In the genomic region with DNA sequence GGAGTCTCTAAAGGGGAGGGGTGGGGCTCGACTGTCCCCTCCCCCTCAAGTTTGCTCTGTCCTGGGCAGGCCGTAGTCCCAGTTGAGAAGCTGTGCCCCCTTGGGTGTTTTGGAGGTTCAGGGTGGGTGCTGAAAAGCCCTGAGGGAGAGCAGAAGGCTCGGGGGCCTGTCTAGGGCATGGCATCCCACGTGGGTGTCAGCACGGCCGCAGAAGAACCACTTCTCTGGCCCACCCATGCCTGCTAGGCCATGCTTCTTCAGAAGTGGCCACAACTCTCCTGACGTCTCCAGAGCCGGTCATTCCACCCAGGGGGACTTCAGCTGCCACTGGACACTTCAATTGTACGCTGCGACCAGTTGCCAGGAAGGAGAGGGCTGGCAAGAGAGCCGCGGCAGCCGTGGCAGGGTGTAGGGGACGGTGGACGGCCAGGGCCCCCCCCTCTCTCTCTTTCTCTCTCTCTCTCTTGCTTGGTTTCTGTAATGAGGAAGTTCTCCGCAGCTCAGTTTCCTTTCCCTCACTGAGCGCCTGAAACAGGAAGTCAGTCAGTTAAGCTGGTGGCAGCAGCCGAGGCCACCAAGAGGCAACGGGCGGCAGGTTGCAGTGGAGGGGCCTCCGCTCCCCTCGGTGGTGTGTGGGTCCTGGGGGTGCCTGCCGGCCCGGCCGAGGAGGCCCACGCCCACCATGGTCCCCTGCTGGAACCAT, we compare ENCODE assay signal across 8 cellular contexts.
A peak's percentile ranks its signal among the peaks of the same experiment; 100 is the strongest.
DNase-seq lines count a peak whose midpoint lies in the region; ATAC-seq and TF ChIP-seq lines count a peak whose summit lies in the region.

A gene (plus strand): TSS at position 546 of the 703 bp plus-strand sequence. CDS start 137 bp downstream, at position 683.

- H3K9me2 ChIP-seq in MM.1S (replicated peaks; ENCODE audit: insufficient read depth, low read length) = no peaks in the 10 kb centered on the region

- H3K27me3 ChIP-seq in MM.1S (replicated peaks; ENCODE audit: insufficient read depth, low read length) = no peaks in the 10 kb centered on the region

- peak; percentile 36 for ATAC-seq in GM21515 (IDR thresholded peaks at IDR 0.05; ENCODE audit: unreplicated experiment)

- no peak; the same call in 1 of the 2 replicates for TF ChIP-seq CTCF in MM.1S (IDR thresholded peaks at IDR 0.05; ENCODE audit: low read length)

- peak within 1 kb of the TSS; percentile 84 for H3K4me3 ChIP-seq in MM.1S (ENCODE audit: low read length)

- H3K4me2 ChIP-seq in MM.1S (ENCODE audit: low read depth, low read length) = peak within 1 kb of the TSS; percentile 97

- peak within 1 kb of the TSS; percentile 60 for H3K9ac ChIP-seq in MM.1S (ENCODE audit: low read length)

- no peaks in the 10 kb centered on the region for H4K20me1 ChIP-seq in MM.1S (ENCODE audit: insufficient read depth, low read length)

- H3K36me3 ChIP-seq in MM.1S (replicated peaks; ENCODE audit: insufficient read depth, low read length) = no peaks in the 10 kb centered on the region

- H3K27ac ChIP-seq in MM.1S (ENCODE audit: low read length) = peak within 1 kb of the TSS; percentile 63

- H2AFZ ChIP-seq in MM.1S (ENCODE audit: low read length) = peak within 1 kb of the TSS; percentile 87

- peaks cover 23% of the 10 kb centered on the region for H3K4me1 ChIP-seq in MM.1S (ENCODE audit: low read length)

- H3K9me3 ChIP-seq in MM.1S (replicated peaks; ENCODE audit: insufficient read depth, low read length) = no peaks in the 10 kb centered on the region

- H3K79me2 ChIP-seq in MM.1S (ENCODE audit: low read length) = peaks cover 46% of the 10 kb centered on the region

- peaks cover 10% of the 10 kb centered on the region; the same call in 1 of the 2 replicates for H3F3A ChIP-seq in MM.1S (ENCODE audit: insufficient read depth, low read length)

- DNase-seq in COLO668 (lab: John Stamatoyannopoulos, UW; ENCODE audit: unreplicated experiment) (peak; percentile 31), MM.1S (peak; percentile 80), globus pallidus (ENCODE audit: low spot score) (peak; percentile 58), AG08395 (ENCODE audit: low spot score) (no peak), COLO829 (ENCODE audit: low spot score) (no peak)
- peak; percentile 58 for DNase-seq in activated CD8-positive, alpha-beta memory T cell treated with anti-CD3 and anti-CD28 coated beads, Interleukin-2, amount 50 U/mL, for 1 hour (ENCODE audit: extremely low read depth)
- DNase-seq in stimulated activated CD4-positive, alpha-beta T cell treated with anti-CD3 and anti-CD28 coated beads, Interleukin-12 subunit alpha, Interleukin-12 subunit beta, amount 100 ng/mL, for 48 hours (ENCODE audit: low read depth in 2 of 3, low spot score in 1 of 3) = peak in 2 of 3 donors; percentile 52 to 53

Comparison
In these comparisons a context has a peak if more than half of its experiments do, and no peak if none do; other contexts are left out.
1. DNase-seq: peak in COLO668 (single experiment), MM.1S (single experiment), activated CD8-positive, alpha-beta memory T cell treated with anti-CD3 and anti-CD28 coated beads, Interleukin-2, amount 50 U/mL, for 1 hour (single experiment), globus pallidus (single experiment) and stimulated activated CD4-positive, alpha-beta T cell treated with anti-CD3 and anti-CD28 coated beads, Interleukin-12 subunit alpha, Interleukin-12 subunit beta, amount 100 ng/mL, for 48 hours (2 of 3); none in AG08395 (single experiment) and COLO829 (single experiment).